1 cellular context compared by ENCODE assay signal in genomic region chr21:43812139-43812821, GRCh38.
TF ChIP-seq lines count a peak whose summit lies in the region.

No MANE protein-coding gene starts in this region.

TF ChIP-seq in K562, 482 proteins besides CTCF, POLR2A, EP300 and RAD21:
- TF ChIP-seq ZNF146 (CRISPR knock-in tag; IDR thresholded peaks at IDR 0.05; ENCODE audit: unreplicated experiment): no peak
- no peak for TF ChIP-seq ZNF766 (CRISPR knock-in tag; conservative IDR thresholded peaks at IDR 0.05)
- TF ChIP-seq POLR2G (IDR thresholded peaks at IDR 0.05; ENCODE audit: low read depth, low read length): 0 out of 2 replicates have a peak, but pooled peaks have one; percentile 13
- peak; percentile 21; the same call in 1 of the 2 replicates for TF ChIP-seq ZBTB2 (IDR thresholded peaks at IDR 0.05)
- TF ChIP-seq HNRNPL (IDR thresholded peaks at IDR 0.05; ENCODE audit: low read depth, low read length): 0 out of 2 replicates have a peak, but pooled peaks have one; percentile 52
- peak; percentile 12 for TF ChIP-seq HMGN3 (IDR thresholded peaks at IDR 0.05; ENCODE audit: borderline replicate concordance, extremely low read depth, insufficient read length, low read depth, low read length)
- no peak for TF ChIP-seq ZC3H4 (CRISPR knock-in tag; IDR thresholded peaks at IDR 0.05; ENCODE audit: borderline replicate concordance)
- 0 out of 2 replicates have a peak, but pooled peaks have one; percentile 12 for TF ChIP-seq CEBPB (tag; IDR thresholded peaks at IDR 0.05)
